In genomic region chr11:112942966-112943643, GRCh38 we compare ENCODE assay signal across 16 cellular contexts. TPM values are rescaled to one million over a fixed set of nuclear protein-coding genes. Genes with fewer than 3 reads are reported as not detected.
DNase-seq lines count a peak whose midpoint lies in the region; ATAC-seq and TF ChIP-seq lines count a peak whose summit lies in the region.
"Had no signal": no experiment of that assay in that cellular context is flagged by ENCODE, and none has a peak within 500 bp of the region (broad histone marks: within the 10 kb centered on the region; RNA-seq: fewer than 3 reads in every experiment).

No MANE protein-coding gene starts in this region.

- no peak overlapping the region for H3K27ac Mint-ChIP-seq in endothelial cell (ENCODE audit: unreplicated experiment)
- H3K27ac Mint-ChIP-seq in natural killer cell treated with Interleukin-12 subunit alpha and Interleukin-12 subunit beta and Interleukin-15 and Interleukin-18, amount 100 ng/mL, for 72 hours = no peak overlapping the region
- H3K27ac Mint-ChIP-seq: CD4-positive, CD25-positive, alpha-beta regulatory T cell had no signal

- no peaks in the 10 kb centered on the region for H3K9me3 ChIP-seq in esophagus muscularis mucosa
- no peaks in the 10 kb centered on the region for H3K9me3 ChIP-seq in right atrium auricular region
- H3K9me3 ChIP-seq in gastrocnemius medialis = no peaks in the 10 kb centered on the region
- H3K9me3 ChIP-seq: SJCRH30 had no signal

- H3K4me1 Mint-ChIP-seq in endothelial cell (ENCODE audit: unreplicated experiment) = peaks cover 24% of the 10 kb centered on the region
- H3K4me1 Mint-ChIP-seq in natural killer cell treated with Interleukin-12 subunit alpha and Interleukin-12 subunit beta and Interleukin-15 and Interleukin-18, amount 100 ng/mL, for 72 hours (ENCODE audit: low read depth in 2 of 2) = no peaks in the 10 kb centered on the region
- H3K4me1 Mint-ChIP-seq: CD4-positive, CD25-positive, alpha-beta regulatory T cell had no signal

- H3K27me3 Mint-ChIP-seq in endothelial cell (ENCODE audit: unreplicated experiment) = peaks cover 2% of the 10 kb centered on the region
- peaks cover 26 to 36% of the 10 kb centered on the region in 2 donors for H3K27me3 Mint-ChIP-seq in natural killer cell treated with Interleukin-12 subunit alpha and Interleukin-12 subunit beta and Interleukin-15 and Interleukin-18, amount 100 ng/mL, for 72 hours

- H3K36me3 Mint-ChIP-seq in endothelial cell (ENCODE audit: low read depth, unreplicated experiment) = no peaks in the 10 kb centered on the region
- peaks cover 4% of the 10 kb centered on the region for H3K36me3 Mint-ChIP-seq in natural killer cell treated with Interleukin-12 subunit alpha and Interleukin-12 subunit beta and Interleukin-15 and Interleukin-18, amount 100 ng/mL, for 72 hours
- H3K36me3 Mint-ChIP-seq: CD4-positive, CD25-positive, alpha-beta regulatory T cell had no signal

- H3K36me3 ChIP-seq in esophagus muscularis mucosa (no peaks in the 10 kb centered on the region), right atrium auricular region (no peaks in the 10 kb centered on the region), gastrocnemius medialis (no peaks in the 10 kb centered on the region)
- H3K36me3 ChIP-seq: SJCRH30 had no signal

- in situ Hi-C loops in gastrocnemius medialis (cut with MboI; ENCODE audit: low sequenced_read_pairs in 4 of 4) = no loop called here

- TF ChIP-seq CTCF in esophagus muscularis mucosa (IDR thresholded peaks at IDR 0.05) = no peak
- no peak for TF ChIP-seq CTCF in right atrium auricular region (IDR thresholded peaks at IDR 0.05)
- TF ChIP-seq CTCF in gastrocnemius medialis (IDR thresholded peaks at IDR 0.05 in 4 of 5, conservative IDR thresholded peaks at IDR 0.05 in 1 of 5) = no peak
- TF ChIP-seq CTCF in endothelial cell (IDR thresholded peaks at IDR 0.05; ENCODE audit: unreplicated experiment) = no peak

- peak; percentile 5 for DNase-seq in LHCN-M2 (ENCODE audit: low read depth)
- no peak for DNase-seq in esophagus muscularis mucosa (ENCODE audit: extremely low spot score)
- no peak for DNase-seq in right atrium auricular region (ENCODE audit: low spot score)
- peak in 1 of 2 donors; percentile 17 for DNase-seq in gastrocnemius medialis
- DNase-seq in effector CD8-positive, alpha-beta T cell (lab: John Stamatoyannopoulos, UW) = no peak
- DNase-seq in endothelial cell (ENCODE audit: low spot score) = no peak
- DNase-seq in natural killer cell treated with Interleukin-12 subunit alpha and Interleukin-12 subunit beta and Interleukin-15 and Interleukin-18, amount 100 ng/mL, for 72 hours (ENCODE audit: low spot score) = no peak
- DNase-seq: CD4-positive, CD25-positive, alpha-beta regulatory T cell; DMS79; HCEC 1CT; NCI-H1436 treated with DMSO at 0.1 percent for 48 hours; NCI-H2081 treated with DMSO at 0.1 percent for 48 hours had no signal

- H3K27ac ChIP-seq in esophagus muscularis mucosa (replicated peaks in 1 of 4) (peak overlapping the region in 3 of 4 donors; percentile 65 to 74 (median 67)), right atrium auricular region (peak overlapping the region; percentile 47 to 86), gastrocnemius medialis (peak overlapping the region in 1 of 4 donors; percentile 73)
- H3K27ac ChIP-seq: SJCRH30 had no signal

- no peak for TF ChIP-seq EP300 in esophagus muscularis mucosa (IDR thresholded peaks at IDR 0.05)

- 55% methylated on average over 7 of the region's 7 CpGs for WGBS in esophagus muscularis mucosa

- peak; percentile 78 to 87 for ATAC-seq in gastrocnemius medialis
- ATAC-seq in GM21360 (IDR thresholded peaks at IDR 0.05; ENCODE audit: unreplicated experiment) = no peak
- ATAC-seq in natural killer cell treated with Interleukin-12 subunit alpha and Interleukin-12 subunit beta and Interleukin-15 and Interleukin-18, amount 100 ng/mL, for 72 hours = no peak
- ATAC-seq: GM12878 had no signal

- H3K4me3 Mint-ChIP-seq in endothelial cell (ENCODE audit: unreplicated experiment) = no peak overlapping the region
- no peak overlapping the region for H3K4me3 Mint-ChIP-seq in natural killer cell treated with Interleukin-12 subunit alpha and Interleukin-12 subunit beta and Interleukin-15 and Interleukin-18, amount 100 ng/mL, for 72 hours
- H3K4me3 Mint-ChIP-seq: CD4-positive, CD25-positive, alpha-beta regulatory T cell had no signal

- H3K4me3 ChIP-seq in esophagus muscularis mucosa = no peak overlapping the region
- no peak overlapping the region for H3K4me3 ChIP-seq in right atrium auricular region
- no peak overlapping the region for H3K4me3 ChIP-seq in gastrocnemius medialis
- H3K4me3 ChIP-seq: GM12878, SJCRH30 had no signal

- intact Hi-C loops in esophagus muscularis mucosa (cut with DNase I) (no loop called here), gastrocnemius medialis (cut with DNase I; ENCODE audit: low total_unique reads) (no loop called here)

- H3K4me1 ChIP-seq in esophagus muscularis mucosa (peaks cover 0 to 34% (median 16%) of the 10 kb centered on the region in 4 donors), right atrium auricular region (peaks cover 0 to 11% of the 10 kb centered on the region in 2 donors), gastrocnemius medialis (peaks cover 0 to 16% of the 10 kb centered on the region in 2 donors)

- TF ChIP-seq POLR2A in esophagus muscularis mucosa (IDR thresholded peaks at IDR 0.05; ENCODE audit: low read depth) (no peak), gastrocnemius medialis (IDR thresholded peaks at IDR 0.05) (no peak)

- no peaks in the 10 kb centered on the region for H3K27me3 ChIP-seq in esophagus muscularis mucosa
- H3K27me3 ChIP-seq in right atrium auricular region = no peaks in the 10 kb centered on the region
- H3K27me3 ChIP-seq in gastrocnemius medialis = no peaks in the 10 kb centered on the region
- H3K27me3 ChIP-seq: SJCRH30 had no signal

- H3K9me3 Mint-ChIP-seq in endothelial cell (ENCODE audit: unreplicated experiment) = no peaks in the 10 kb centered on the region
- no peaks in the 10 kb centered on the region for H3K9me3 Mint-ChIP-seq in natural killer cell treated with Interleukin-12 subunit alpha and Interleukin-12 subunit beta and Interleukin-15 and Interleukin-18, amount 100 ng/mL, for 72 hours

RNA-seq across cellular contexts. Expression of gene NCAM1, which starts 18.1 kb away (rescaled TPM):
- total RNA-seq in LHCN-M2 (2014; rRNA removed) = 28.1 and 38.7 TPM in 2 replicates
- 38.4 TPM for polyA plus RNA-seq in LHCN-M2 (2012)
- total RNA-seq in esophagus muscularis mucosa = 100 to 1,000 TPM in 1 of 4 donors, 10 to 100 TPM in 3; 83.5 to 161 (median 95.2) TPM
- total RNA-seq in right atrium auricular region = 100 to 1,000 TPM; 225 to 229 TPM
- total RNA-seq in gastrocnemius medialis = 10 to 100 TPM; 12.8 to 27.7 (median 15.7) TPM
- 21.9 TPM for total RNA-seq in endothelial cell (ENCODE audit: unreplicated experiment)
- total RNA-seq in natural killer cell treated with Interleukin-12 subunit alpha and Interleukin-12 subunit beta and Interleukin-15 and Interleukin-18, amount 100 ng/mL, for 72 hours = 10 to 100 TPM; 54.2 to 65.7 TPM
- total RNA-seq: G401 had no signal

Comparison
In these comparisons a context has a peak if more than half of its experiments do, and no peak if none do; other contexts are left out.
1. ATAC-seq: peak in gastrocnemius medialis (2 of 2); none in GM21360 (single experiment) and natural killer cell treated with Interleukin-12 subunit alpha and Interleukin-12 subunit beta and Interleukin-15 and Interleukin-18, amount 100 ng/mL, for 72 hours (0 of 2).